ENCODE assay signal across 1 cellular context in genomic region chr16:68420366-68420765, GRCh38.
TF ChIP-seq lines count a peak whose summit lies in the region.

No MANE protein-coding gene starts in this region.

TF ChIP-seq in SK-N-SH, 30 proteins besides CTCF, POLR2A, EP300 and RAD21 (continued from another document):
- TF ChIP-seq REST (IDR thresholded peaks at IDR 0.05; ENCODE audit: low read depth, low read length): no peak
- no peak for TF ChIP-seq MEF2A (IDR thresholded peaks at IDR 0.05; ENCODE audit: borderline replicate concordance, low read depth)
- no peak for TF ChIP-seq FOXJ3 (CRISPR knock-in tag; IDR thresholded peaks at IDR 0.05)
- no peak for TF ChIP-seq TCF12 (IDR thresholded peaks at IDR 0.05)
- no peak for TF ChIP-seq FOSL2 (IDR thresholded peaks at IDR 0.05; ENCODE audit: borderline replicate concordance, low read depth)
- TF ChIP-seq RXRA (IDR thresholded peaks at IDR 0.05; ENCODE audit: borderline replicate concordance, low read depth): no peak
- TF ChIP-seq RCOR1 (IDR thresholded peaks at IDR 0.05; ENCODE audit: low read length): no peak
- TF ChIP-seq GATA2 (CRISPR knock-in tag; IDR thresholded peaks at IDR 0.05): no peak
- no peak for TF ChIP-seq JUND (IDR thresholded peaks at IDR 0.05)
- no peak for TF ChIP-seq YY1 (IDR thresholded peaks at IDR 0.05; ENCODE audit: low read depth)
- no peak for TF ChIP-seq POLR2AphosphoS5 (IDR thresholded peaks at IDR 0.05; ENCODE audit: low read depth, low read length)
- no peak for TF ChIP-seq SMC3 (IDR thresholded peaks at IDR 0.05; ENCODE audit: low read depth, low read length)
- TF ChIP-seq PBX3 (IDR thresholded peaks at IDR 0.05): no peak
